Comparison of ENCODE assay signal across 9 cellular contexts in genomic region chr11:23540101-23540561, GRCh38.
DNase-seq lines count a peak whose midpoint lies in the region; ATAC-seq, FAIRE-seq and TF ChIP-seq lines count a peak whose summit lies in the region.
"Had no signal": no experiment of that assay in that cellular context is flagged by ENCODE, and none has a peak within 500 bp of the region (broad histone marks: within the 10 kb centered on the region; RNA-seq: fewer than 3 reads in every experiment).

No MANE protein-coding gene starts in this region.

- no peaks in the 10 kb centered on the region for H3K4me1 ChIP-seq in small intestine (ENCODE audit: control insufficient read depth in 2 of 2, insufficient read depth in 1 of 2, low read depth in 1 of 2, low read length in 1 of 2)

- no peak for FAIRE-seq in small intestine (lab: Jason Lieb, UNC)

- CTCF ChIA-PET in CD4-positive, alpha-beta T cell (lab: Charles Lee) = interaction anchor here (0.7 kb wide), 1 partner anchor 14 kb away, joined by 4 read pairs; no protein-coding TSS in a partner anchor

- peak; percentile 60 for TF ChIP-seq CTCF in NB4 (IDR thresholded peaks at IDR 0.05; ENCODE audit: low read depth, low read length)
- TF ChIP-seq CTCF in CD4-positive, alpha-beta T cell (IDR thresholded peaks at IDR 0.05) = no peak

- no peak overlapping the region for H3K27ac Mint-ChIP-seq in CD4-positive, alpha-beta T cell
- H3K27ac Mint-ChIP-seq: naive thymus-derived CD8-positive, alpha-beta T cell had no signal

- intact Hi-C loops in CD4-positive, alpha-beta T cell (cut with DNase I, micrococcal nuclease) = no loop called here

- no peak overlapping the region for H3K27ac ChIP-seq in small intestine (ENCODE audit: low read depth in 1 of 2, low read length in 1 of 2)
- H3K27ac ChIP-seq in CD4-positive, alpha-beta T cell (ENCODE audit: low read depth, low read length) = no peak overlapping the region

- no peaks in the 10 kb centered on the region for H3K27me3 Mint-ChIP-seq in CD4-positive, alpha-beta T cell

- no peak overlapping the region for H3K4me3 Mint-ChIP-seq in CD4-positive, alpha-beta T cell
- H3K4me3 Mint-ChIP-seq: naive thymus-derived CD8-positive, alpha-beta T cell had no signal

- no peak overlapping the region for H3K4me3 ChIP-seq in NB4 (ENCODE audit: low read depth, low read length)
- no peak overlapping the region for H3K4me3 ChIP-seq in small intestine (ENCODE audit: low read depth in 1 of 2, low read length in 2 of 2)

- 3 to 10% (median 6%) methylated on average over 8 of the region's 8 CpGs for WGBS in small intestine, 3 donors

- no peaks in the 10 kb centered on the region for H3K9me3 Mint-ChIP-seq in CD4-positive, alpha-beta T cell

- H3K9me3 ChIP-seq in small intestine (ENCODE audit: control insufficient read depth, low read depth) = no peaks in the 10 kb centered on the region
- no peaks in the 10 kb centered on the region for H3K9me3 ChIP-seq in CD4-positive, alpha-beta T cell (ENCODE audit: control insufficient read depth, low read length)

- TF ChIP-seq POLR2A in NB4 (IDR thresholded peaks at IDR 0.05; ENCODE audit: extremely low read depth, insufficient read length) = no peak

- no peaks in the 10 kb centered on the region for H3K36me3 Mint-ChIP-seq in CD4-positive, alpha-beta T cell (ENCODE audit: low read depth)
- H3K36me3 Mint-ChIP-seq: naive thymus-derived CD8-positive, alpha-beta T cell had no signal

- H3K4me1 Mint-ChIP-seq in CD4-positive, alpha-beta T cell (ENCODE audit: low read depth) = no peaks in the 10 kb centered on the region

- DNase-seq in AML-193 (lab: John Stamatoyannopoulos, UW) (peak; percentile 13 to 35), NB4 (ENCODE audit: low read depth) (peak; percentile 39), UCSD-AML1 (lab: John Stamatoyannopoulos, UW; ENCODE audit: unreplicated experiment) (peak; percentile 7), hepatic stellate cell (ENCODE audit: low spot score) (peak; percentile 26), small intestine (peak; percentile 63)
- DNase-seq in CD4-positive, alpha-beta T cell = no peak

- no peaks in the 10 kb centered on the region for H3K36me3 ChIP-seq in small intestine (ENCODE audit: control insufficient read depth in 2 of 2, insufficient read depth in 2 of 2, low read length in 2 of 2)

- POLR2A ChIA-PET in CD4-positive, alpha-beta T cell (lab: Charles Lee) = no interaction called here

- H3K27me3 ChIP-seq in small intestine (ENCODE audit: control insufficient read depth in 2 of 2, insufficient read depth in 2 of 2, low read length in 2 of 2) = no peaks in the 10 kb centered on the region
- no peaks in the 10 kb centered on the region for H3K27me3 ChIP-seq in CD4-positive, alpha-beta T cell (ENCODE audit: control insufficient read depth, insufficient read depth, low read length)

- ATAC-seq in GM18519 (IDR thresholded peaks at IDR 0.05; ENCODE audit: low FRiP score, unreplicated experiment) (peak; percentile 83), HG02852 (IDR thresholded peaks at IDR 0.05; ENCODE audit: unreplicated experiment) (peak; percentile 91)
- no peak for ATAC-seq in CD4-positive, alpha-beta T cell (ENCODE audit: poor library complexity)
- ATAC-seq: naive thymus-derived CD8-positive, alpha-beta T cell had no signal

Comparison
In these comparisons a context has a peak if more than half of its experiments do, and no peak if none do; other contexts are left out.
1. DNase-seq: peak in AML-193 (2 of 2), NB4 (single experiment), UCSD-AML1 (single experiment), hepatic stellate cell (single experiment) and small intestine (single experiment); none in CD4-positive, alpha-beta T cell (0 of 10).